In the genomic region with DNA sequence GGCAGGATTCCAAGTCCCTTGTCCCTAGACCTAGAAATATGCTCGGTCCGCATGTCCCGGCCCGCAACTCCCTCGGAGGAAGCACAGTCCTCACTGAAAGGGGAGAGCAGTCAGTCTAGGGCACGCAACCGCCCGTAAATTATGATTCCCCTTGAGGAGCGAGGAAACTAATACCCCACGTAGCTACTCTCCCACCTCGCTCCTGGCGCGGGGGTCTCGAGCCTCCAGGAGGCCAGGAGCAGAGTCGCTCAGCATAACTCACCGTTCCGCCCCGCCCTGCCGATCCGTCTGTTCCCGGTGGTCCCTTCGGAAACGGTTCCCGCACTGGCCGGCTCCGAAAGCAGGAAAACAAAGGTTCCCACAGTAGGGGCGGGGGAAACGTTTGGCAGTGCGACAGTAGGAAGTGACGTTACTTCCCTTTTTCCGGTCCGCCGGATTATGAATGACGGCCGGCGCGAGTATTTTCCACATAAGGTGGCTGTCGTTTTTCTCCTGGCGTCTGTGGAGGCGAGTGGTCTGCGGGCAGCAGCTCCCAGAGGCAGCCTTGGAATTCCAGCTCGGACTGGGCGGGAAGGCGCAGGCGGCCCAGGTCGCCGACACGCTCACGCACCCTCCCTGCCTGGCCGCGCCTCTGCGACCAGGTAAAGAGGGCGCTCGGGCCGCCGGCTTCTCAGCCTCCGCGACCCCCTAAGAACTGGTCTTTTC, we compare ENCODE assay signal across 1 cellular context.
A peak's percentile ranks its signal among the peaks of the same experiment; 100 is the strongest.
TF ChIP-seq lines count a peak whose summit lies in the region.

A gene with protein sequence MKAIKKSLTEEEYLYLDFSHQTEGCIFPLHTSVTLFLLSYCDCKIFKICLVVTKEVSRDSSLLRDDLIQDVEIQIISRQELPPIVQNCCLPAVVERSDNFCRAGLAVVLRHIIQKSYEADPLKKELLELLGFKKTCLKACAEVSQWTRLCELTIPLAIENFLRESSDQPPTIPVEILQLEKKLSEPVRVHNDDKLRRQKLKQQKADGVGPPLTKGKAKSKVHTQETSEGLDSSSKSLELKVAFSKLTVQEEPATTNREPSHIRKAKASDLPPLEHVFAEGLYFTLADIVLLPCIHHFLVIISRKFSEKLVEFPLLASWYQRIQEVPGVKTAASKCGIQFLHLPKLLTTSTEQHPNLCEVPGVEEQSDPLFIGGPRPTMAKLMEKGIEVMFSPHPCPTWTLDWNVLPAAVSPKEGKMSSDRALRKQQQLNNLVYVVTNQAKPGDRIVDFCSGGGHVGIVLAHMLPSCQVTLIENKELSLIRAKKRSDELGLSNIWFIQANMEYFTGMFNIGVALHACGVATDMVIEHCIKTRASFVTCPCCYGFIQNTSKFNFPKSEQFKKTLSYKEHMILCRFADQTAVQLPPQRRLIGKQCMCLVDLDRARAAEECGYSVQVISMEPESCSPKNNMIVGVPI (plus strand): TSS at position 409 of the 705 bp plus-strand sequence. CDS start 8,830 bp downstream, outside the sequence.
A gene with protein sequence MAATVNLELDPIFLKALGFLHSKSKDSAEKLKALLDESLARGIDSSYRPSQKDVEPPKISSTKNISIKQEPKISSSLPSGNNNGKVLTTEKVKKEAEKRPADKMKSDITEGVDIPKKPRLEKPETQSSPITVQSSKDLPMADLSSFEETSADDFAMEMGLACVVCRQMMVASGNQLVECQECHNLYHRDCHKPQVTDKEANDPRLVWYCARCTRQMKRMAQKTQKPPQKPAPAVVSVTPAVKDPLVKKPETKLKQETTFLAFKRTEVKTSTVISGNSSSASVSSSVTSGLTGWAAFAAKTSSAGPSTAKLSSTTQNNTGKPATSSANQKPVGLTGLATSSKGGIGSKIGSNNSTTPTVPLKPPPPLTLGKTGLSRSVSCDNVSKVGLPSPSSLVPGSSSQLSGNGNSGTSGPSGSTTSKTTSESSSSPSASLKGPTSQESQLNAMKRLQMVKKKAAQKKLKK (minus strand): TSS at position 314 of the 705 bp plus-strand sequence. CDS start 8,684 bp downstream, outside the sequence.

TF ChIP-seq in HepG2, 621 proteins besides CTCF, POLR2A, EP300 and RAD21 (continued from another document and continues in another):
- TF ChIP-seq GMEB1 (CRISPR knock-in tag; IDR thresholded peaks at IDR 0.05; ENCODE audit: borderline replicate concordance) (peak; percentile 82; the same call in 1 of the 2 replicates), ATF3 (CRISPR knock-in tag; IDR thresholded peaks at IDR 0.05) (peak; percentile 80), ZNF138 (CRISPR knock-in tag; IDR thresholded peaks at IDR 0.05; ENCODE audit: low read depth) (0 out of 2 replicates have a peak, but pooled peaks have one; percentile 20), DR1 (CRISPR knock-in tag; IDR thresholded peaks at IDR 0.05) (peak; percentile 93), CENPT (CRISPR knock-in tag; IDR thresholded peaks at IDR 0.05; ENCODE audit: low read depth) (peak; percentile 78; the same call in 1 of the 2 replicates), NFKBIZ (CRISPR knock-in tag; IDR thresholded peaks at IDR 0.05) (peak; percentile 94), BRF2 (CRISPR knock-in tag; IDR thresholded peaks at IDR 0.05) (peak; percentile 96), ZNF740 (CRISPR knock-in tag; IDR thresholded peaks at IDR 0.05) (no peak), CBX5 (CRISPR knock-in tag; IDR thresholded peaks at IDR 0.05; ENCODE audit: borderline replicate concordance) (peak; percentile 99), CC2D1A (CRISPR knock-in tag; IDR thresholded peaks at IDR 0.05) (0 out of 2 replicates have a peak, but pooled peaks have one; percentile 88), IKZF4 (CRISPR knock-in tag; IDR thresholded peaks at IDR 0.05; ENCODE audit: borderline replicate concordance, low read depth, not compliant biosample characterization) (peak; percentile 84), ZMYM2 (CRISPR knock-in tag; IDR thresholded peaks at IDR 0.05) (peak; percentile 94), REPIN1 (CRISPR knock-in tag; IDR thresholded peaks at IDR 0.05; ENCODE audit: borderline replicate concordance, low read depth) (peak; percentile 99), ZNF329 (CRISPR knock-in tag; IDR thresholded peaks at IDR 0.05; ENCODE audit: low read depth) (peak; percentile 81; the same call in 1 of the 2 replicates), FOXP1 (IDR thresholded peaks at IDR 0.05) (no peak), FOXP1 (CRISPR knock-in tag; IDR thresholded peaks at IDR 0.05) (peak; percentile 49; the same call in 1 of the 2 replicates), AKAP8 (CRISPR knock-in tag; IDR thresholded peaks at IDR 0.05) (peak; percentile 86; the same call in 1 of the 2 replicates), ELF1 (CRISPR knock-in tag; IDR thresholded peaks at IDR 0.05) (peak; percentile 93), CBX2 (IDR thresholded peaks at IDR 0.05; ENCODE audit: low read depth, low read length) (no peak; the same call in 1 of the 2 replicates), CBX2 (CRISPR knock-in tag; IDR thresholded peaks at IDR 0.05; ENCODE audit: low read depth) (no peak), ZNF251 (CRISPR knock-in tag; IDR thresholded peaks at IDR 0.05) (no peak), MAF1 (CRISPR knock-in tag; IDR thresholded peaks at IDR 0.05; ENCODE audit: borderline replicate concordance) (no peak), ZXDC (CRISPR knock-in tag; IDR thresholded peaks at IDR 0.05) (peak; percentile 88), DNMT1 (CRISPR knock-in tag; IDR thresholded peaks at IDR 0.05) (peak; percentile 99), NAIF1 (CRISPR knock-in tag; IDR thresholded peaks at IDR 0.05; ENCODE audit: borderline replicate concordance) (0 out of 2 replicates have a peak, but pooled peaks have one; percentile 47), SRF (IDR thresholded peaks at IDR 0.05; ENCODE audit: low read depth, low read length) (peak; percentile 85), ZNF772 (CRISPR knock-in tag; IDR thresholded peaks at IDR 0.05) (peak; percentile 97), MTERF4 (CRISPR knock-in tag; IDR thresholded peaks at IDR 0.05) (no peak), DRAP1 (CRISPR knock-in tag; IDR thresholded peaks at IDR 0.05) (peak; percentile 77), ATF2 (CRISPR knock-in tag; IDR thresholded peaks at IDR 0.05) (peak; percentile 95), SNRNP70 (IDR thresholded peaks at IDR 0.05; ENCODE audit: low read depth, low read length) (no peak), KDM6A (CRISPR knock-in tag; IDR thresholded peaks at IDR 0.05; ENCODE audit: low read depth) (no peak)
- TF ChIP-seq, protein P1, sequence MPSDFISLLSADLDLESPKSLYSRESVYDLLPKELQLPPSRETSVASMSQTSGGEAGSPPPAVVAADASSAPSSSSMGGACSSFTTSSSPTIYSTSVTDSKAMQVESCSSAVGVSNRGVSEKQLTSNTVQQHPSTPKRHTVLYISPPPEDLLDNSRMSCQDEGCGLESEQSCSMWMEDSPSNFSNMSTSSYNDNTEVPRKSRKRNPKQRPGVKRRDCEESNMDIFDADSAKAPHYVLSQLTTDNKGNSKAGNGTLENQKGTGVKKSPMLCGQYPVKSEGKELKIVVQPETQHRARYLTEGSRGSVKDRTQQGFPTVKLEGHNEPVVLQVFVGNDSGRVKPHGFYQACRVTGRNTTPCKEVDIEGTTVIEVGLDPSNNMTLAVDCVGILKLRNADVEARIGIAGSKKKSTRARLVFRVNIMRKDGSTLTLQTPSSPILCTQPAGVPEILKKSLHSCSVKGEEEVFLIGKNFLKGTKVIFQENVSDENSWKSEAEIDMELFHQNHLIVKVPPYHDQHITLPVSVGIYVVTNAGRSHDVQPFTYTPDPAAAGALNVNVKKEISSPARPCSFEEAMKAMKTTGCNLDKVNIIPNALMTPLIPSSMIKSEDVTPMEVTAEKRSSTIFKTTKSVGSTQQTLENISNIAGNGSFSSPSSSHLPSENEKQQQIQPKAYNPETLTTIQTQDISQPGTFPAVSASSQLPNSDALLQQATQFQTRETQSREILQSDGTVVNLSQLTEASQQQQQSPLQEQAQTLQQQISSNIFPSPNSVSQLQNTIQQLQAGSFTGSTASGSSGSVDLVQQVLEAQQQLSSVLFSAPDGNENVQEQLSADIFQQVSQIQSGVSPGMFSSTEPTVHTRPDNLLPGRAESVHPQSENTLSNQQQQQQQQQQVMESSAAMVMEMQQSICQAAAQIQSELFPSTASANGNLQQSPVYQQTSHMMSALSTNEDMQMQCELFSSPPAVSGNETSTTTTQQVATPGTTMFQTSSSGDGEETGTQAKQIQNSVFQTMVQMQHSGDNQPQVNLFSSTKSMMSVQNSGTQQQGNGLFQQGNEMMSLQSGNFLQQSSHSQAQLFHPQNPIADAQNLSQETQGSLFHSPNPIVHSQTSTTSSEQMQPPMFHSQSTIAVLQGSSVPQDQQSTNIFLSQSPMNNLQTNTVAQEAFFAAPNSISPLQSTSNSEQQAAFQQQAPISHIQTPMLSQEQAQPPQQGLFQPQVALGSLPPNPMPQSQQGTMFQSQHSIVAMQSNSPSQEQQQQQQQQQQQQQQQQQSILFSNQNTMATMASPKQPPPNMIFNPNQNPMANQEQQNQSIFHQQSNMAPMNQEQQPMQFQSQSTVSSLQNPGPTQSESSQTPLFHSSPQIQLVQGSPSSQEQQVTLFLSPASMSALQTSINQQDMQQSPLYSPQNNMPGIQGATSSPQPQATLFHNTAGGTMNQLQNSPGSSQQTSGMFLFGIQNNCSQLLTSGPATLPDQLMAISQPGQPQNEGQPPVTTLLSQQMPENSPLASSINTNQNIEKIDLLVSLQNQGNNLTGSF (CRISPR knock-in tag; IDR thresholded peaks at IDR 0.05): peak; percentile 73; the same call in 1 of the 2 replicates
